In the genomic region with DNA sequence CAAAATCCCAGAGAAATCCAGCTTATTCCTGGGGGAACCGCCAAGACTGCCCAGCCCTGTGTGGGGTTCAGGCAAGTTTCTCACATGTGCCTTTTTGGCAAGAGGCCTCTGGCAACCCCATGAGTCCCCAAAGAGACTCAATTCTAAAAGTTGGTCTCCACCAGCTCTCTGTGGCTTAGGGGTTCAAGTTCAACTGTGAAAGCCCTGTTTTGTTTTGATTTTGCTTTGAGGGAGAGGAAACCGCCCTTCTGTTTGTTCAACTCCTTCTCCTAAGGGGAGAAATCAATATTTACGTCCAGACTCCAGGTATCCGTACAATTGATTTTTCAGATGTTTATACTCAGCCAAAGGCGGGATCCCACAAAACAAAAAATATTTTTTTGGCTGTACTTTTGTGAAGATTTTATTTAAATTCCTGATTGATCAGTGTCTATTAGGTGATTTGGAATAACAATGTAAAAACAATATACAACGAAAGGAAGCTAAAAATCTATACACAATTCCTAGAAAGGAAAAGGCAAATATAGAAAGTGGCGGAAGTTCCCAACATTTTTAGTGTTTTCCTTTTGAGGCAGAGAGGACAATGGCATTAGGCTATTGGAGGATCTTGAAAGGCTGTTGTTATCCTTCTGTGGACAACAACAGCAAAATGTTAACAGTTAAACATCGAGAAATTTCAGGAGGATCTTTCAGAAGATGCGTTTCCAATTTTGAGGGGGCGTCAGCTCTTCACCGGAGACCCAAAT, we compare ENCODE assay signal across 1 cellular context.
TF ChIP-seq lines count a peak whose summit lies in the region.

No MANE protein-coding gene starts in this region.

TF ChIP-seq in K562, 482 proteins besides CTCF, POLR2A, EP300 and RAD21 (continued from another document and continues in another):
- TF ChIP-seq CCNT2 (IDR thresholded peaks at IDR 0.05; ENCODE audit: borderline replicate concordance, extremely low read depth, insufficient read length, low read depth, low read length) (no peak), PCBP1 (IDR thresholded peaks at IDR 0.05; ENCODE audit: low read depth, low read length, poor library complexity, severe bottlenecking) (no peak), CBX5 (IDR thresholded peaks at IDR 0.05; ENCODE audit: borderline replicate concordance, low read depth) (no peak), TEAD4 (IDR thresholded peaks at IDR 0.05; ENCODE audit: low read length) (no peak), TEAD4 (CRISPR knock-in tag; IDR thresholded peaks at IDR 0.05; ENCODE audit: borderline replicate concordance) (no peak), ZNF696 (CRISPR knock-in tag; conservative IDR thresholded peaks at IDR 0.05) (no peak), ASH1L (IDR thresholded peaks at IDR 0.05; ENCODE audit: borderline replicate concordance, low read depth, partially characterized antibody) (no peak), PCBP2 (IDR thresholded peaks at IDR 0.05; ENCODE audit: low read depth, low read length, poor library complexity, severe bottlenecking) (no peak), ZNF77 (CRISPR knock-in tag; IDR thresholded peaks at IDR 0.05) (no peak), ZNF174 (CRISPR knock-in tag; IDR thresholded peaks at IDR 0.05) (no peak), MEIS2 (IDR thresholded peaks at IDR 0.05; ENCODE audit: partially characterized antibody) (no peak), MAFF (IDR thresholded peaks at IDR 0.05; ENCODE audit: low read length) (no peak), KAT7 (CRISPR knock-in tag; IDR thresholded peaks at IDR 0.05; ENCODE audit: borderline replicate concordance) (no peak), SRSF9 (IDR thresholded peaks at IDR 0.05; ENCODE audit: borderline replicate concordance, low read depth, low read length) (no peak), POLR2B (IDR thresholded peaks at IDR 0.05; ENCODE audit: low read depth, partially characterized antibody) (no peak), RBM34 (IDR thresholded peaks at IDR 0.05; ENCODE audit: borderline replicate concordance, insufficient read depth, low read length) (no peak), SAP30 (IDR thresholded peaks at IDR 0.05; ENCODE audit: borderline replicate concordance, insufficient read depth, low read depth, low read length, poor library complexity, severe bottlenecking) (peak; percentile 2), MBD2 (IDR thresholded peaks at IDR 0.05; ENCODE audit: borderline replicate concordance, low read depth) (no peak), BCOR (IDR thresholded peaks at IDR 0.05) (no peak), FOS (IDR thresholded peaks at IDR 0.05; ENCODE audit: extremely low read depth, insufficient read length) (no peak)
- TF ChIP-seq, protein P1, sequence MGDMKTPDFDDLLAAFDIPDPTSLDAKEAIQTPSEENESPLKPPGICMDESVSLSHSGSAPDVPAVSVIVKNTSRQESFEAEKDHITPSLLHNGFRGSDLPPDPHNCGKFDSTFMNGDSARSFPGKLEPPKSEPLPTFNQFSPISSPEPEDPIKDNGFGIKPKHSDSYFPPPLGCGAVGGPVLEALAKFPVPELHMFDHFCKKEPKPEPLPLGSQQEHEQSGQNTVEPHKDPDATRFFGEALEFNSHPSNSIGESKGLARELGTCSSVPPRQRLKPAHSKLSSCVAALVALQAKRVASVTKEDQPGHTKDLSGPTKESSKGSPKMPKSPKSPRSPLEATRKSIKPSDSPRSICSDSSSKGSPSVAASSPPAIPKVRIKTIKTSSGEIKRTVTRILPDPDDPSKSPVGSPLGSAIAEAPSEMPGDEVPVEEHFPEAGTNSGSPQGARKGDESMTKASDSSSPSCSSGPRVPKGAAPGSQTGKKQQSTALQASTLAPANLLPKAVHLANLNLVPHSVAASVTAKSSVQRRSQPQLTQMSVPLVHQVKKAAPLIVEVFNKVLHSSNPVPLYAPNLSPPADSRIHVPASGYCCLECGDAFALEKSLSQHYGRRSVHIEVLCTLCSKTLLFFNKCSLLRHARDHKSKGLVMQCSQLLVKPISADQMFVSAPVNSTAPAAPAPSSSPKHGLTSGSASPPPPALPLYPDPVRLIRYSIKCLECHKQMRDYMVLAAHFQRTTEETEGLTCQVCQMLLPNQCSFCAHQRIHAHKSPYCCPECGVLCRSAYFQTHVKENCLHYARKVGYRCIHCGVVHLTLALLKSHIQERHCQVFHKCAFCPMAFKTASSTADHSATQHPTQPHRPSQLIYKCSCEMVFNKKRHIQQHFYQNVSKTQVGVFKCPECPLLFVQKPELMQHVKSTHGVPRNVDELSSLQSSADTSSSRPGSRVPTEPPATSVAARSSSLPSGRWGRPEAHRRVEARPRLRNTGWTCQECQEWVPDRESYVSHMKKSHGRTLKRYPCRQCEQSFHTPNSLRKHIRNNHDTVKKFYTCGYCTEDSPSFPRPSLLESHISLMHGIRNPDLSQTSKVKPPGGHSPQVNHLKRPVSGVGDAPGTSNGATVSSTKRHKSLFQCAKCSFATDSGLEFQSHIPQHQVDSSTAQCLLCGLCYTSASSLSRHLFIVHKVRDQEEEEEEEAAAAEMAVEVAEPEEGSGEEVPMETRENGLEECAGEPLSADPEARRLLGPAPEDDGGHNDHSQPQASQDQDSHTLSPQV (IDR thresholded peaks at IDR 0.05): peak; percentile 90; the same call in 1 of the 2 replicates
- TF ChIP-seq, protein P2, sequence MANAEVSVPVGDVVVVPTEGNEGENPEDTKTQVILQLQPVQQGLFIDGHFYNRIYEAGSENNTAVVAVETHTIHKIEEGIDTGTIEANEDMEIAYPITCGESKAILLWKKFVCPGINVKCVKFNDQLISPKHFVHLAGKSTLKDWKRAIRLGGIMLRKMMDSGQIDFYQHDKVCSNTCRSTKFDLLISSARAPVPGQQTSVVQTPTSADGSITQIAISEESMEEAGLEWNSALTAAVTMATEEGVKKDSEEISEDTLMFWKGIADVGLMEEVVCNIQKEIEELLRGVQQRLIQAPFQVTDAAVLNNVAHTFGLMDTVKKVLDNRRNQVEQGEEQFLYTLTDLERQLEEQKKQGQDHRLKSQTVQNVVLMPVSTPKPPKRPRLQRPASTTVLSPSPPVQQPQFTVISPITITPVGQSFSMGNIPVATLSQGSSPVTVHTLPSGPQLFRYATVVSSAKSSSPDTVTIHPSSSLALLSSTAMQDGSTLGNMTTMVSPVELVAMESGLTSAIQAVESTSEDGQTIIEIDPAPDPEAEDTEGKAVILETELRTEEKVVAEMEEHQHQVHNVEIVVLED (CRISPR knock-in tag; IDR thresholded peaks at IDR 0.05): no peak
- TF ChIP-seq, protein P3, sequence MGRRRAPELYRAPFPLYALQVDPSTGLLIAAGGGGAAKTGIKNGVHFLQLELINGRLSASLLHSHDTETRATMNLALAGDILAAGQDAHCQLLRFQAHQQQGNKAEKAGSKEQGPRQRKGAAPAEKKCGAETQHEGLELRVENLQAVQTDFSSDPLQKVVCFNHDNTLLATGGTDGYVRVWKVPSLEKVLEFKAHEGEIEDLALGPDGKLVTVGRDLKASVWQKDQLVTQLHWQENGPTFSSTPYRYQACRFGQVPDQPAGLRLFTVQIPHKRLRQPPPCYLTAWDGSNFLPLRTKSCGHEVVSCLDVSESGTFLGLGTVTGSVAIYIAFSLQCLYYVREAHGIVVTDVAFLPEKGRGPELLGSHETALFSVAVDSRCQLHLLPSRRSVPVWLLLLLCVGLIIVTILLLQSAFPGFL (CRISPR knock-in tag; IDR thresholded peaks at IDR 0.05): no peak
- TF ChIP-seq, protein P4, sequence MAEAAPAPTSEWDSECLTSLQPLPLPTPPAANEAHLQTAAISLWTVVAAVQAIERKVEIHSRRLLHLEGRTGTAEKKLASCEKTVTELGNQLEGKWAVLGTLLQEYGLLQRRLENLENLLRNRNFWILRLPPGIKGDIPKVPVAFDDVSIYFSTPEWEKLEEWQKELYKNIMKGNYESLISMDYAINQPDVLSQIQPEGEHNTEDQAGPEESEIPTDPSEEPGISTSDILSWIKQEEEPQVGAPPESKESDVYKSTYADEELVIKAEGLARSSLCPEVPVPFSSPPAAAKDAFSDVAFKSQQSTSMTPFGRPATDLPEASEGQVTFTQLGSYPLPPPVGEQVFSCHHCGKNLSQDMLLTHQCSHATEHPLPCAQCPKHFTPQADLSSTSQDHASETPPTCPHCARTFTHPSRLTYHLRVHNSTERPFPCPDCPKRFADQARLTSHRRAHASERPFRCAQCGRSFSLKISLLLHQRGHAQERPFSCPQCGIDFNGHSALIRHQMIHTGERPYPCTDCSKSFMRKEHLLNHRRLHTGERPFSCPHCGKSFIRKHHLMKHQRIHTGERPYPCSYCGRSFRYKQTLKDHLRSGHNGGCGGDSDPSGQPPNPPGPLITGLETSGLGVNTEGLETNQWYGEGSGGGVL (CRISPR knock-in tag; IDR thresholded peaks at IDR 0.05): no peak
- TF ChIP-seq, protein P5, sequence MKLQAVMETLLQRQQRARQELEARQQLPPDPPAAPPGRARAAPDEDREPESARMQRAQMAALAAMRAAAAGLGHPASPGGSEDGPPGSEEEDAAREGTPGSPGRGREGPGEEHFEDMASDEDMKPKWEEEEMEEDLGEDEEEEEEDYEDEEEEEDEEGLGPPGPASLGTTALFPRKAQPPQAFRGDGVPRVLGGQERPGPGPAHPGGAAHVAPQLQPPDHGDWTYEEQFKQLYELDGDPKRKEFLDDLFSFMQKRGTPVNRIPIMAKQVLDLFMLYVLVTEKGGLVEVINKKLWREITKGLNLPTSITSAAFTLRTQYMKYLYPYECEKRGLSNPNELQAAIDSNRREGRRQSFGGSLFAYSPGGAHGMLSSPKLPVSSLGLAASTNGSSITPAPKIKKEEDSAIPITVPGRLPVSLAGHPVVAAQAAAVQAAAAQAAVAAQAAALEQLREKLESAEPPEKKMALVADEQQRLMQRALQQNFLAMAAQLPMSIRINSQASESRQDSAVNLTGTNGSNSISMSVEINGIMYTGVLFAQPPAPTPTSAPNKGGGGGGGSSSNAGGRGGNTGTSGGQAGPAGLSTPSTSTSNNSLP (IDR thresholded peaks at IDR 0.05; ENCODE audit: borderline replicate concordance, low read depth, low read length): no peak
- TF ChIP-seq, protein P6, sequence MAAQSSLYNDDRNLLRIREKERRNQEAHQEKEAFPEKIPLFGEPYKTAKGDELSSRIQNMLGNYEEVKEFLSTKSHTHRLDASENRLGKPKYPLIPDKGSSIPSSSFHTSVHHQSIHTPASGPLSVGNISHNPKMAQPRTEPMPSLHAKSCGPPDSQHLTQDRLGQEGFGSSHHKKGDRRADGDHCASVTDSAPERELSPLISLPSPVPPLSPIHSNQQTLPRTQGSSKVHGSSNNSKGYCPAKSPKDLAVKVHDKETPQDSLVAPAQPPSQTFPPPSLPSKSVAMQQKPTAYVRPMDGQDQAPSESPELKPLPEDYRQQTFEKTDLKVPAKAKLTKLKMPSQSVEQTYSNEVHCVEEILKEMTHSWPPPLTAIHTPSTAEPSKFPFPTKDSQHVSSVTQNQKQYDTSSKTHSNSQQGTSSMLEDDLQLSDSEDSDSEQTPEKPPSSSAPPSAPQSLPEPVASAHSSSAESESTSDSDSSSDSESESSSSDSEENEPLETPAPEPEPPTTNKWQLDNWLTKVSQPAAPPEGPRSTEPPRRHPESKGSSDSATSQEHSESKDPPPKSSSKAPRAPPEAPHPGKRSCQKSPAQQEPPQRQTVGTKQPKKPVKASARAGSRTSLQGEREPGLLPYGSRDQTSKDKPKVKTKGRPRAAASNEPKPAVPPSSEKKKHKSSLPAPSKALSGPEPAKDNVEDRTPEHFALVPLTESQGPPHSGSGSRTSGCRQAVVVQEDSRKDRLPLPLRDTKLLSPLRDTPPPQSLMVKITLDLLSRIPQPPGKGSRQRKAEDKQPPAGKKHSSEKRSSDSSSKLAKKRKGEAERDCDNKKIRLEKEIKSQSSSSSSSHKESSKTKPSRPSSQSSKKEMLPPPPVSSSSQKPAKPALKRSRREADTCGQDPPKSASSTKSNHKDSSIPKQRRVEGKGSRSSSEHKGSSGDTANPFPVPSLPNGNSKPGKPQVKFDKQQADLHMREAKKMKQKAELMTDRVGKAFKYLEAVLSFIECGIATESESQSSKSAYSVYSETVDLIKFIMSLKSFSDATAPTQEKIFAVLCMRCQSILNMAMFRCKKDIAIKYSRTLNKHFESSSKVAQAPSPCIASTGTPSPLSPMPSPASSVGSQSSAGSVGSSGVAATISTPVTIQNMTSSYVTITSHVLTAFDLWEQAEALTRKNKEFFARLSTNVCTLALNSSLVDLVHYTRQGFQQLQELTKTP (IDR thresholded peaks at IDR 0.05; ENCODE audit: low read depth in 1 of 2, partially characterized antibody in 2 of 2): peak in 1 of 2 experiments; percentile 41
- TF ChIP-seq, protein P7, sequence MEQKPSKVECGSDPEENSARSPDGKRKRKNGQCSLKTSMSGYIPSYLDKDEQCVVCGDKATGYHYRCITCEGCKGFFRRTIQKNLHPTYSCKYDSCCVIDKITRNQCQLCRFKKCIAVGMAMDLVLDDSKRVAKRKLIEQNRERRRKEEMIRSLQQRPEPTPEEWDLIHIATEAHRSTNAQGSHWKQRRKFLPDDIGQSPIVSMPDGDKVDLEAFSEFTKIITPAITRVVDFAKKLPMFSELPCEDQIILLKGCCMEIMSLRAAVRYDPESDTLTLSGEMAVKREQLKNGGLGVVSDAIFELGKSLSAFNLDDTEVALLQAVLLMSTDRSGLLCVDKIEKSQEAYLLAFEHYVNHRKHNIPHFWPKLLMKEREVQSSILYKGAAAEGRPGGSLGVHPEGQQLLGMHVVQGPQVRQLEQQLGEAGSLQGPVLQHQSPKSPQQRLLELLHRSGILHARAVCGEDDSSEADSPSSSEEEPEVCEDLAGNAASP (IDR thresholded peaks at IDR 0.05): no peak
- TF ChIP-seq, protein P8, sequence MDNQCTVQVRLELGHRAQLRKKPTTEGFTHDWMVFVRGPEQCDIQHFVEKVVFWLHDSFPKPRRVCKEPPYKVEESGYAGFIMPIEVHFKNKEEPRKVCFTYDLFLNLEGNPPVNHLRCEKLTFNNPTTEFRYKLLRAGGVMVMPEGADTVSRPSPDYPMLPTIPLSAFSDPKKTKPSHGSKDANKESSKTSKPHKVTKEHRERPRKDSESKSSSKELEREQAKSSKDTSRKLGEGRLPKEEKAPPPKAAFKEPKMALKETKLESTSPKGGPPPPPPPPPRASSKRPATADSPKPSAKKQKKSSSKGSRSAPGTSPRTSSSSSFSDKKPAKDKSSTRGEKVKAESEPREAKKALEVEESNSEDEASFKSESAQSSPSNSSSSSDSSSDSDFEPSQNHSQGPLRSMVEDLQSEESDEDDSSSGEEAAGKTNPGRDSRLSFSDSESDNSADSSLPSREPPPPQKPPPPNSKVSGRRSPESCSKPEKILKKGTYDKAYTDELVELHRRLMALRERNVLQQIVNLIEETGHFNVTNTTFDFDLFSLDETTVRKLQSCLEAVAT (IDR thresholded peaks at IDR 0.05): no peak
